32 cellular contexts compared by ENCODE assay signal in genomic region chr13:57491318-57491717, GRCh38.
"Had no signal": no experiment of that assay in that cellular context is flagged by ENCODE, and none has a peak within 500 bp of the region (broad histone marks: within the 10 kb centered on the region; RNA-seq: fewer than 3 reads in every experiment).

No MANE protein-coding gene starts in this region.

- H3K36me3 ChIP-seq: brain microvascular endothelial cell, breast epithelium had no signal

- FAIRE-seq: astrocyte, colon, TTC549 had no signal

- H3K4me1 ChIP-seq: body of pancreas, breast epithelium had no signal

- H3K9me3 ChIP-seq: body of pancreas, breast epithelium had no signal

- ATAC-seq: activated CD8-positive, alpha-beta T cell treated with anti-CD3 and anti-CD28 coated beads for 36 hours; activated naive CD8-positive, alpha-beta T cell treated with anti-CD3 and anti-CD28 coated beads, Interleukin-2, amount 50 U/mL, for 24 hours; activated T-cell treated with anti-CD3 and anti-CD28 coated beads, Interleukin-2, amount 50 U/mL, for 4 hours; activated T-cell treated with anti-CD3 and anti-CD28 coated beads, Interleukin-2, amount 50 U/mL, for 72 hours; activated T-helper 17 cell treated with anti-CD3 and anti-CD28 coated beads, Interleukin-2, amount 50 U/mL, for 72 hours; body of pancreas; T-helper 17 cell had no signal

- H3K27me3 ChIP-seq: body of pancreas, brain microvascular endothelial cell, breast epithelium had no signal

- H3K4me3 ChIP-seq: body of pancreas, breast epithelium had no signal

- H3K27ac ChIP-seq: body of pancreas, brain microvascular endothelial cell, breast epithelium, VCaP had no signal

- DNase-seq: activated B cell treated with CpG ODN at 0.5 μM for 24 hours; activated CD4-positive, alpha-beta memory T cell treated with anti-CD3 and anti-CD28 coated beads for 36 hours; activated CD4-positive, alpha-beta T cell treated with anti-CD3 and anti-CD28 coated beads for 4 hours; activated CD4-positive, alpha-beta T cell treated with anti-CD3 and anti-CD28 coated beads, Interleukin-2, amount 10 ng/mL, durations not matched to agents 24 days and 14 days; activated CD4-positive, alpha-beta T cell treated with anti-CD3 and anti-CD28 coated beads, Interleukin-2, amount 50 U/mL, for 1 hour; activated CD4-positive, alpha-beta T cell treated with anti-CD3 and anti-CD28 coated beads, Interleukin-2, amount 50 U/mL, for 4 hours; activated CD4-positive, CD25-positive, alpha-beta regulatory T cell treated with anti-CD3 and anti-CD28 coated beads, Interleukin-2, amount 50 U/mL, for 72 hours; activated CD8-positive, alpha-beta memory T cell treated with anti-CD3 and anti-CD28 coated beads, Interleukin-2, amount 50 U/mL, for 4 hours; activated CD8-positive, alpha-beta T cell treated with anti-CD3 and anti-CD28 coated beads for 36 hours; activated effector memory CD4-positive, alpha-beta T cell treated with anti-CD3 and anti-CD28 coated beads, Interleukin-2, amount 50 U/mL, for 16 hours; activated gamma-delta T cell treated with Interleukin-2 at 50 U/mL for 16 hours; activated naive CD4-positive, alpha-beta T cell; activated naive CD4-positive, alpha-beta T cell treated with anti-CD3 and anti-CD28 coated beads for 36 hours; activated naive CD4-positive, alpha-beta T cell treated with anti-CD3 and anti-CD28 coated beads, Interleukin-2, amount 50 U/mL, for 16 hours; activated naive CD8-positive, alpha-beta T cell treated with anti-CD3 and anti-CD28 coated beads, Interleukin-2, amount 10 ng/mL, durations not matched to agents 7 days and 5 days; activated naive CD8-positive, alpha-beta T cell treated with anti-CD3 and anti-CD28 coated beads, Interleukin-2, amount 50 U/mL, for 24 hours; activated T-cell treated with anti-CD3 and anti-CD28 coated beads for 4 hours; activated T-cell treated with anti-CD3 and anti-CD28 coated beads, Interleukin-2, amount 50 U/mL, for 1 hour; activated T-cell treated with anti-CD3 and anti-CD28 coated beads, Interleukin-2, amount 50 U/mL, for 4 hours; activated T-cell treated with anti-CD3 and anti-CD28 coated beads, Interleukin-2, amount 50 U/mL, for 72 hours; aorta; body of pancreas; brain microvascular endothelial cell; central memory CD4-positive, alpha-beta T cell; T-helper 17 cell; T-helper 9 cell had no signal
